In the genomic region with DNA sequence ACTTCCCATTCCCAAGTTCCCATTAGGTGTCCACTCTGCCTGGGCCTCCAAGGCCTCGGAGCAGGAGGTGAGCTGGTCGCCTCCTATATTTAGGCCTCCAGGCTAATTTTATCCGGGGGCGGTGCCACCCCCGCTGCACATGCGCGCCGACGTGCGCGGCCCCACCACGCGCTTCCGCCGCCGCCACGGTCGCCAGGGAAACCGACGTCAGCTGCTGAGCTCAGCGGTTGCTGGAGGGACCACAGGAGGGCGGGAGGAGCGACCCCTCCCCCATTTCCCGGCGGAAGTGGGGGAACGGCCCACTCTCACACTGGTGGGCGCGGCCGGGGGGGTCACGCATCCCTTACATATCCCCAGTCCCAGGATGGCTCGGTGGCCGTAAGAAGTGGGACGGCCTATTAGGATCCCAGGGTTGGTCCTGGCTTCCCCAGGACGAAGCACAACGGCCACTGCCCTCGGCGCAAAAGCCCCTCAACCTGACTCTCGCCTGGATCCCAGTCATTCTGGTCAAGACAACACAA, we compare ENCODE assay signal across 1 cellular context.
TF ChIP-seq lines count a peak whose summit lies in the region.

No MANE protein-coding gene starts in this region.

TF ChIP-seq in GM12878, 131 proteins besides CTCF, POLR2A, EP300 and RAD21 (continued from another document and continues in another):
- TF ChIP-seq, protein P1, sequence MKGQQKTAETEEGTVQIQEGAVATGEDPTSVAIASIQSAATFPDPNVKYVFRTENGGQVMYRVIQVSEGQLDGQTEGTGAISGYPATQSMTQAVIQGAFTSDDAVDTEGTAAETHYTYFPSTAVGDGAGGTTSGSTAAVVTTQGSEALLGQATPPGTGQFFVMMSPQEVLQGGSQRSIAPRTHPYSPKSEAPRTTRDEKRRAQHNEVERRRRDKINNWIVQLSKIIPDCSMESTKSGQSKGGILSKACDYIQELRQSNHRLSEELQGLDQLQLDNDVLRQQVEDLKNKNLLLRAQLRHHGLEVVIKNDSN (IDR thresholded peaks at IDR 0.05; ENCODE audit: borderline replicate concordance, extremely low read length, insufficient read depth, low read depth, low read length), result peak; percentile 51
- TF ChIP-seq SPI1 (IDR thresholded peaks at IDR 0.05; ENCODE audit: borderline replicate concordance, insufficient read depth, low read depth, low read length) (no peak; the same call in 1 of the 2 replicates), CBFB (IDR thresholded peaks at IDR 0.05; ENCODE audit: low read depth) (peak; percentile 62; the same call in 1 of the 2 replicates), SMAD1 (IDR thresholded peaks at IDR 0.05; ENCODE audit: low read depth, partially characterized antibody) (no peak), IKZF1 (conservative IDR thresholded peaks at IDR 0.05) (peak; percentile 94), HDGF (IDR thresholded peaks at IDR 0.05) (no peak), CBX5 (IDR thresholded peaks at IDR 0.05; ENCODE audit: low read depth) (no peak), YBX1 (IDR thresholded peaks at IDR 0.05) (no peak), SMARCA5 (IDR thresholded peaks at IDR 0.05) (peak; percentile 16; the same call in 1 of the 2 replicates), SUZ12 (IDR thresholded peaks at IDR 0.05; ENCODE audit: unreplicated experiment) (no peak), E2F8 (IDR thresholded peaks at IDR 0.05; ENCODE audit: low read depth, partially characterized antibody) (no peak), CREM (IDR thresholded peaks at IDR 0.05; ENCODE audit: low read depth) (peak; percentile 89), DPF2 (IDR thresholded peaks at IDR 0.05) (peak; percentile 90), SIN3A (IDR thresholded peaks at IDR 0.05; ENCODE audit: low read depth, low read length) (peak; percentile 88), CHD1 (IDR thresholded peaks at IDR 0.05; ENCODE audit: low read depth, low read length) (no peak), ZBTB4 (CRISPR knock-in tag; IDR thresholded peaks at IDR 0.05) (no peak), RBBP5 (conservative IDR thresholded peaks at IDR 0.05) (no peak), NRF1 (conservative IDR thresholded peaks at IDR 0.05; ENCODE audit: low read depth, low read length) (peak; percentile 88), ZNF24 (IDR thresholded peaks at IDR 0.05) (no peak), CHD2 (IDR thresholded peaks at IDR 0.05; ENCODE audit: borderline replicate concordance, low read depth, low read length) (peak; percentile 89), KAT2A (conservative IDR thresholded peaks at IDR 0.05; ENCODE audit: control insufficient read depth, low read depth, low read length) (no peak), CBX3 (IDR thresholded peaks at IDR 0.05; ENCODE audit: borderline replicate concordance, low read depth) (no peak), ZNF384 (IDR thresholded peaks at IDR 0.05; ENCODE audit: borderline replicate concordance, low read depth, low read length) (no peak), NBN (IDR thresholded peaks at IDR 0.05) (peak; percentile 69), NKRF (conservative IDR thresholded peaks at IDR 0.05) (peak; percentile 78), BMI1 (IDR thresholded peaks at IDR 0.05; ENCODE audit: borderline replicate concordance) (peak; percentile 96), MEF2B (IDR thresholded peaks at IDR 0.05; ENCODE audit: partially characterized antibody, poor library complexity, severe bottlenecking) (peak; percentile 81), TCF3 (IDR thresholded peaks at IDR 0.05; ENCODE audit: borderline replicate concordance, insufficient read depth, low read depth, low read length) (peak; percentile 72; the same call in 1 of the 2 replicates), JUND (IDR thresholded peaks at IDR 0.05; ENCODE audit: low read depth, low read length) (0 out of 2 replicates have a peak, but pooled peaks have one; percentile 11), SRF (IDR thresholded peaks at IDR 0.05; ENCODE audit: low read depth in 2 of 2, low read length in 2 of 2) (peak; percentile 27 to 57; a peak in 1 of 4 replicates), SMC3 (IDR thresholded peaks at IDR 0.05; ENCODE audit: borderline replicate concordance, low read length) (no peak)
- TF ChIP-seq, protein P2, sequence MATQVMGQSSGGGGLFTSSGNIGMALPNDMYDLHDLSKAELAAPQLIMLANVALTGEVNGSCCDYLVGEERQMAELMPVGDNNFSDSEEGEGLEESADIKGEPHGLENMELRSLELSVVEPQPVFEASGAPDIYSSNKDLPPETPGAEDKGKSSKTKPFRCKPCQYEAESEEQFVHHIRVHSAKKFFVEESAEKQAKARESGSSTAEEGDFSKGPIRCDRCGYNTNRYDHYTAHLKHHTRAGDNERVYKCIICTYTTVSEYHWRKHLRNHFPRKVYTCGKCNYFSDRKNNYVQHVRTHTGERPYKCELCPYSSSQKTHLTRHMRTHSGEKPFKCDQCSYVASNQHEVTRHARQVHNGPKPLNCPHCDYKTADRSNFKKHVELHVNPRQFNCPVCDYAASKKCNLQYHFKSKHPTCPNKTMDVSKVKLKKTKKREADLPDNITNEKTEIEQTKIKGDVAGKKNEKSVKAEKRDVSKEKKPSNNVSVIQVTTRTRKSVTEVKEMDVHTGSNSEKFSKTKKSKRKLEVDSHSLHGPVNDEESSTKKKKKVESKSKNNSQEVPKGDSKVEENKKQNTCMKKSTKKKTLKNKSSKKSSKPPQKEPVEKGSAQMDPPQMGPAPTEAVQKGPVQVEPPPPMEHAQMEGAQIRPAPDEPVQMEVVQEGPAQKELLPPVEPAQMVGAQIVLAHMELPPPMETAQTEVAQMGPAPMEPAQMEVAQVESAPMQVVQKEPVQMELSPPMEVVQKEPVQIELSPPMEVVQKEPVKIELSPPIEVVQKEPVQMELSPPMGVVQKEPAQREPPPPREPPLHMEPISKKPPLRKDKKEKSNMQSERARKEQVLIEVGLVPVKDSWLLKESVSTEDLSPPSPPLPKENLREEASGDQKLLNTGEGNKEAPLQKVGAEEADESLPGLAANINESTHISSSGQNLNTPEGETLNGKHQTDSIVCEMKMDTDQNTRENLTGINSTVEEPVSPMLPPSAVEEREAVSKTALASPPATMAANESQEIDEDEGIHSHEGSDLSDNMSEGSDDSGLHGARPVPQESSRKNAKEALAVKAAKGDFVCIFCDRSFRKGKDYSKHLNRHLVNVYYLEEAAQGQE (IDR thresholded peaks at IDR 0.05; ENCODE audit: low read depth, low read length), result no peak
- TF ChIP-seq, protein P3, sequence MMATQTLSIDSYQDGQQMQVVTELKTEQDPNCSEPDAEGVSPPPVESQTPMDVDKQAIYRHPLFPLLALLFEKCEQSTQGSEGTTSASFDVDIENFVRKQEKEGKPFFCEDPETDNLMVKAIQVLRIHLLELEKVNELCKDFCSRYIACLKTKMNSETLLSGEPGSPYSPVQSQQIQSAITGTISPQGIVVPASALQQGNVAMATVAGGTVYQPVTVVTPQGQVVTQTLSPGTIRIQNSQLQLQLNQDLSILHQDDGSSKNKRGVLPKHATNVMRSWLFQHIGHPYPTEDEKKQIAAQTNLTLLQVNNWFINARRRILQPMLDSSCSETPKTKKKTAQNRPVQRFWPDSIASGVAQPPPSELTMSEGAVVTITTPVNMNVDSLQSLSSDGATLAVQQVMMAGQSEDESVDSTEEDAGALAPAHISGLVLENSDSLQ (IDR thresholded peaks at IDR 0.05), result peak; percentile 65
- TF ChIP-seq, protein P4, sequence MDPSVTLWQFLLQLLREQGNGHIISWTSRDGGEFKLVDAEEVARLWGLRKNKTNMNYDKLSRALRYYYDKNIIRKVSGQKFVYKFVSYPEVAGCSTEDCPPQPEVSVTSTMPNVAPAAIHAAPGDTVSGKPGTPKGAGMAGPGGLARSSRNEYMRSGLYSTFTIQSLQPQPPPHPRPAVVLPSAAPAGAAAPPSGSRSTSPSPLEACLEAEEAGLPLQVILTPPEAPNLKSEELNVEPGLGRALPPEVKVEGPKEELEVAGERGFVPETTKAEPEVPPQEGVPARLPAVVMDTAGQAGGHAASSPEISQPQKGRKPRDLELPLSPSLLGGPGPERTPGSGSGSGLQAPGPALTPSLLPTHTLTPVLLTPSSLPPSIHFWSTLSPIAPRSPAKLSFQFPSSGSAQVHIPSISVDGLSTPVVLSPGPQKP (IDR thresholded peaks at IDR 0.05; ENCODE audit: low read depth, low read length), result peak; percentile 84
- TF ChIP-seq, protein P5, sequence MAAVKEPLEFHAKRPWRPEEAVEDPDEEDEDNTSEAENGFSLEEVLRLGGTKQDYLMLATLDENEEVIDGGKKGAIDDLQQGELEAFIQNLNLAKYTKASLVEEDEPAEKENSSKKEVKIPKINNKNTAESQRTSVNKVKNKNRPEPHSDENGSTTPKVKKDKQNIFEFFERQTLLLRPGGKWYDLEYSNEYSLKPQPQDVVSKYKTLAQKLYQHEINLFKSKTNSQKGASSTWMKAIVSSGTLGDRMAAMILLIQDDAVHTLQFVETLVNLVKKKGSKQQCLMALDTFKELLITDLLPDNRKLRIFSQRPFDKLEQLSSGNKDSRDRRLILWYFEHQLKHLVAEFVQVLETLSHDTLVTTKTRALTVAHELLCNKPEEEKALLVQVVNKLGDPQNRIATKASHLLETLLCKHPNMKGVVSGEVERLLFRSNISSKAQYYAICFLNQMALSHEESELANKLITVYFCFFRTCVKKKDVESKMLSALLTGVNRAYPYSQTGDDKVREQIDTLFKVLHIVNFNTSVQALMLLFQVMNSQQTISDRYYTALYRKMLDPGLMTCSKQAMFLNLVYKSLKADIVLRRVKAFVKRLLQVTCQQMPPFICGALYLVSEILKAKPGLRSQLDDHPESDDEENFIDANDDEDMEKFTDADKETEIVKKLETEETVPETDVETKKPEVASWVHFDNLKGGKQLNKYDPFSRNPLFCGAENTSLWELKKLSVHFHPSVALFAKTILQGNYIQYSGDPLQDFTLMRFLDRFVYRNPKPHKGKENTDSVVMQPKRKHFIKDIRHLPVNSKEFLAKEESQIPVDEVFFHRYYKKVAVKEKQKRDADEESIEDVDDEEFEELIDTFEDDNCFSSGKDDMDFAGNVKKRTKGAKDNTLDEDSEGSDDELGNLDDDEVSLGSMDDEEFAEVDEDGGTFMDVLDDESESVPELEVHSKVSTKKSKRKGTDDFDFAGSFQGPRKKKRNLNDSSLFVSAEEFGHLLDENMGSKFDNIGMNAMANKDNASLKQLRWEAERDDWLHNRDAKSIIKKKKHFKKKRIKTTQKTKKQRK (IDR thresholded peaks at IDR 0.05; ENCODE audit: low read depth, low read length), result no peak
- TF ChIP-seq, protein P6, sequence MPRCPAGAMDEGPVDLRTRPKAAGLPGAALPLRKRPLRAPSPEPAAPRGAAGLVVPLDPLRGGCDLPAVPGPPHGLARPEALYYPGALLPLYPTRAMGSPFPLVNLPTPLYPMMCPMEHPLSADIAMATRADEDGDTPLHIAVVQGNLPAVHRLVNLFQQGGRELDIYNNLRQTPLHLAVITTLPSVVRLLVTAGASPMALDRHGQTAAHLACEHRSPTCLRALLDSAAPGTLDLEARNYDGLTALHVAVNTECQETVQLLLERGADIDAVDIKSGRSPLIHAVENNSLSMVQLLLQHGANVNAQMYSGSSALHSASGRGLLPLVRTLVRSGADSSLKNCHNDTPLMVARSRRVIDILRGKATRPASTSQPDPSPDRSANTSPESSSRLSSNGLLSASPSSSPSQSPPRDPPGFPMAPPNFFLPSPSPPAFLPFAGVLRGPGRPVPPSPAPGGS (IDR thresholded peaks at IDR 0.05; ENCODE audit: borderline replicate concordance, insufficient read depth, low read depth, low read length, poor library complexity, severe bottlenecking), result no peak
